In genomic region chr15:57218826-57219576, GRCh38 we compare ENCODE assay signal across 8 cellular contexts.
A peak's percentile ranks its signal among the peaks of the same experiment; 100 is the strongest.
DNase-seq lines count a peak whose midpoint lies in the region; ATAC-seq and TF ChIP-seq lines count a peak whose summit lies in the region.

No MANE protein-coding gene starts in this region.

- no peak for ATAC-seq in HG03469 (IDR thresholded peaks at IDR 0.05; ENCODE audit: unreplicated experiment)

- intact Hi-C loops in A673 (cut with micrococcal nuclease; ENCODE audit: unreplicated experiment): loop anchor here (5.0 to 10.0 kb wide), 3 partner anchors 302 to 394 kb away; partner anchors contain the start of gene TCF12

- POLR2A ChIA-PET in A673 (lab: Charles Lee; ENCODE audit: low non-redundant PET): interaction anchor here (0.7 to 0.9 kb wide), 3 partner anchors 20 to 38 kb away, joined by 3 to 4 read pairs (median 3); no protein-coding TSS in a partner anchor

- H3K9me3 ChIP-seq in A673 (ENCODE audit: low read depth, low read length, poor library complexity, severe bottlenecking): no peaks in the 10 kb centered on the region
- no peaks in the 10 kb centered on the region for H3K9me3 ChIP-seq in HUES48 (ENCODE audit: control insufficient read depth, insufficient read depth, low read length)

- DNase-seq in A673 (ENCODE audit: low spot score): peak; percentile 97
- DNase-seq in NOMO-1 treated with DMSO at 0.1 percent for 48 hours (lab: John Stamatoyannopoulos, UW; ENCODE audit: unreplicated experiment): peak; percentile 51
- peak; percentile 99 for DNase-seq in fibroblast of the conjunctiva (ENCODE audit: low read depth)
- DNase-seq in substantia nigra (lab: John Stamatoyannopoulos, UW): peak in 1 of 49 donors; percentile 37
- no peak for DNase-seq in NK-92 (lab: John Stamatoyannopoulos, UW; ENCODE audit: unreplicated experiment)
- no peak for DNase-seq in mesenteric fat pad (ENCODE audit: low spot score)

- peak overlapping the region; percentile 77 for H3K27ac ChIP-seq in A673 (ENCODE audit: low read depth, low read length, poor library complexity, severe bottlenecking)
- peak overlapping the region; percentile 67 for H3K27ac ChIP-seq in HUES48 (ENCODE audit: low read depth, low read length)
- peak overlapping the region; percentile 48 for H3K27ac ChIP-seq in substantia nigra (ENCODE audit: low read depth, low read length, poor library complexity, severe bottlenecking)

- H3K36me3 ChIP-seq in A673 (ENCODE audit: insufficient read depth, low read length, poor library complexity, severe bottlenecking) (no peaks in the 10 kb centered on the region), HUES48 (ENCODE audit: control insufficient read depth, insufficient read depth, low read length) (no peaks in the 10 kb centered on the region)

- H3K27me3 ChIP-seq in A673 (replicated peaks; ENCODE audit: insufficient read depth, low read depth, low read length, poor library complexity) (no peaks in the 10 kb centered on the region), HUES48 (ENCODE audit: control insufficient read depth, insufficient read depth, low read length) (no peaks in the 10 kb centered on the region)

- peak overlapping the region; percentile 58 for H3K4me3 ChIP-seq in A673 (ENCODE audit: low read depth, low read length, poor library complexity, severe bottlenecking)
- H3K4me3 ChIP-seq in HUES48 (ENCODE audit: low read depth, low read length): peak overlapping the region; percentile 55

- no peak overlapping the region for H3K9ac ChIP-seq in HUES48 (ENCODE audit: low read depth, low read length)

- no peak for TF ChIP-seq CTCF in A673 (conservative IDR thresholded peaks at IDR 0.05; ENCODE audit: low read depth, low read length)

- CTCF ChIA-PET in A673 (lab: Charles Lee): interaction anchor here (0.5 kb wide), 1 partner anchor 71 kb away, joined by 6 read pairs; no protein-coding TSS in a partner anchor

- BruUV-seq in A673 (replicated peaks; lab: Mats Ljungman, UMichigan): no TSS peak

- H3K4me1 ChIP-seq in A673 (ENCODE audit: insufficient read depth, low read length, poor library complexity, severe bottlenecking) (peaks cover 60% of the 10 kb centered on the region), HUES48 (ENCODE audit: control insufficient read depth, insufficient read depth, low read length) (peaks cover 65% of the 10 kb centered on the region)

Comparison
In these comparisons a context has a peak if more than half of its experiments do, and no peak if none do; other contexts are left out.
1. DNase-seq: peak in A673 (single experiment), NOMO-1 treated with DMSO at 0.1 percent for 48 hours (single experiment) and fibroblast of the conjunctiva (single experiment); none in NK-92 (single experiment) and mesenteric fat pad (single experiment).
2. Peak in every context shown above with its lines, with median percentiles within 50 percentile points of each other: H3K27ac ChIP-seq.